Comparison of ENCODE assay signal across 8 cellular contexts in the genomic region with DNA sequence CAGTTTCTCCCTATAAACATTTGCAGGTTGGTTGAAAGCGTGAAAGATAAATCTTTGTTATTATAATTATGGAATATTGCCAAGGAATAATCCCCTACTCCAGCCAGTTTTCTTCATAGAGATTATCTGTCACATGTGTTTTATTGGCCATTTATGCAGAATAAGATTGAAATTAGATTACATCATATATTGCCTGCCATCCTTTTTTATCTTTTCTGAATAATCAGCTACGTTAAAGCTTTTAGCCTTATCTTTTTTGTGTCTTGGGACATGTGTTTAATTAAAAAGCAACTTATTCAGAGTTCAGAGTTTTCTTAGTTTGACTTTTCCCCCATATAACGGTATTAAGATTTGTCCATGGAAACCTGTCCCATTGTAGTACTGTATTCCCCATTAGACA.
"Had no signal": no experiment of that assay in that cellular context is flagged by ENCODE, and none has a peak within 500 bp of the region (broad histone marks: within the 10 kb centered on the region; RNA-seq: fewer than 3 reads in every experiment).

No MANE protein-coding gene starts in this region.

- H3K4me3 ChIP-seq: GM23338, K562 had no signal

- H2AFZ ChIP-seq: GM23338 had no signal

- H3K27ac ChIP-seq: HL-60 had no signal

- H3K4me2 ChIP-seq: GM23338 had no signal

- DNase-seq: H9, HCEC 1CT, HFFc6, IMR-90, KG1 had no signal
